Comparison of ENCODE assay signal across 9 cellular contexts in the genomic region with DNA sequence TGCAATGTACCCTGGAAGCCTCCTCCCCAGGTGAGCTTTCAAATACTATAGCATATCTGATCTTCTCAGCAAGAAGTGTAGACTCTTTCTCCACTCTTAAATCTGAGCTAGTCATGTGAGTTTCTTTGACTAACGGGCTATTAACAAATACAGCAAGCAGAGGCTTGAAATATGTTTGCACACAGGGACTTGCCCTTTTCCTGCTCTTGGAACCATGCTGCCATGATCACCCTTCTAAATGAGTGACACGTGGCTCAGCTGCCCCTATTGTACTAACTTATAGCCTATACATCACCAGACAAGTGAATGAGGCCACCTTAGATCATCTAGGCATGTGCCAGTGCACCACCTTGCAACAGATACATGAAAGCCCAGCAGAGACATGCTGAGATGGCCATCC.
"Had no signal": no experiment of that assay in that cellular context is flagged by ENCODE, and none has a peak within 500 bp of the region (broad histone marks: within the 10 kb centered on the region; RNA-seq: fewer than 3 reads in every experiment).

No MANE protein-coding gene starts in this region.

- H3K9me3 Mint-ChIP-seq: HFFc6, IgD-negative memory B cell had no signal

- H3K27ac ChIP-seq: HL-60 had no signal

- FAIRE-seq: HepG2 had no signal

- H3K4me1 Mint-ChIP-seq: IgD-negative memory B cell had no signal

- H3K4me3 Mint-ChIP-seq: HFFc6, IgD-negative memory B cell had no signal

- H3K27me3 Mint-ChIP-seq: IgD-negative memory B cell had no signal

- ATAC-seq: HCT116, HepG2 had no signal

- H3K36me3 ChIP-seq: HAP-1 had no signal

- H3K4me3 ChIP-seq: HAP-1 had no signal

- DNase-seq: GOT3, H7, HFFc6, KBM-7 had no signal

- H3K27ac Mint-ChIP-seq: HFFc6 had no signal
